In the genomic region with DNA sequence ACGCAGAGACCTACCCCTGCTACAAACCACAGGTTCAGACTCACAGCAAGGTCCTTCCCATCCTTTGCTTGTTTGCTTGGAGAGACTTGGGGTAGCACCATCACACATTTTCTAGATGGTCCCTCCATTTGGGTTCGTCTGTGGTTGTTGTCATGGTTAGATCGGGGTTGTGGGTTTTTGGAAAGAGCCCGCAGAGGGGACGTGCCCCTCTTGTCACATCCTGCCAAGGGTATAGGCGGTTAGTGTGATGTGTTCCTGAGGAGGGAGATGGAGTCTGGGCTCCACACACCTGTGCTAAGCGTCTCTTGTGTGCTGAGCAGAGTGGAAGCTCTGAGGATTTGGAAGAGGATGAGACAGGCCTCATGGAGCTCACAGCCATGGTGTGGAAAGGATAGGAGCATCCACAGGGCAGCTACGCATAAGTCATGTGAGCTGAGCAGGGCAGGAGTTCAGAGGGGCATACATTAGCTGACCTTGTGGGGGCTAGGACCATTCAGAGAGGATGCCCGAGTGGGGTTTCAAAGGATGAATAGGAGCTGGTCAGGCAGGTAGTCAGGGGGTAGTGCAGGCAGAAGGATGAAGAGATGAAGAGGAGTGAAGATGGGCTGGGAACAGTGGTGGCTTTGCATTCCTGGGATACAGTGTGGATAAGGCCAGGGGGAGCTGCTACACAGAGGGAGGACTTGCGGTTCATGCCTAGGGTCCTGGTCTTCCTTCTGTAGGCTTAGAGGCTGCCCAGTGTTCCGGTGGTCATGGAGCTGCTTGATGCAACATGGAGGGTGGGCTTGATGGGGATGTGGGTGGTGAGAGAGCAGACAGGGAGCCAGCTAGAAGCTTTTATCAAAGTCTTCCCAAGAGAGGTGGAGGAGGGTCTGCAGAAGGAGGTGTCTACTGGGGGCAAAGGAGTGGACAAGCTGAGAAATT, we compare ENCODE assay signal across 19 cellular contexts.
DNase-seq lines count a peak whose midpoint lies in the region; ATAC-seq and TF ChIP-seq lines count a peak whose summit lies in the region.
"Had no signal": no experiment of that assay in that cellular context is flagged by ENCODE, and none has a peak within 500 bp of the region (broad histone marks: within the 10 kb centered on the region; RNA-seq: fewer than 3 reads in every experiment).

No MANE protein-coding gene starts in this region.

- intact Hi-C loops in left ventricle myocardium inferior (cut with micrococcal nuclease) (no loop called here), left ventricle myocardium superior (cut with micrococcal nuclease) (no loop called here), colonic mucosa (cut with DNase I) (no loop called here)

- no peak overlapping the region for H2BK120ac ChIP-seq in trophoblast cell (ENCODE audit: insufficient read depth, low read length, poor library complexity)

- H3K9ac ChIP-seq in trophoblast cell (ENCODE audit: low read length) (no peak overlapping the region), colonic mucosa (ENCODE audit: low read depth in 2 of 2, low read length in 2 of 2) (no peak overlapping the region)
- H3K9ac ChIP-seq: BLaER1 had no signal

- no peak overlapping the region for H3K4me3 ChIP-seq in left ventricle myocardium inferior
- peak overlapping the region; percentile 2 for H3K4me3 ChIP-seq in trophoblast cell (ENCODE audit: low read depth, low read length)
- H3K4me3 ChIP-seq in colonic mucosa, result no peak overlapping the region
- H3K4me3 ChIP-seq: BLaER1, GM12878, GM23338 had no signal

- TF ChIP-seq CTCF in left ventricle myocardium inferior (IDR thresholded peaks at IDR 0.05; ENCODE audit: borderline replicate concordance) (no peak), colonic mucosa (IDR thresholded peaks at IDR 0.05) (no peak)

- H3K23ac ChIP-seq in trophoblast cell (ENCODE audit: low read length), result no peak overlapping the region

- no peaks in the 10 kb centered on the region for H3K36me3 ChIP-seq in left ventricle myocardium inferior
- H3K36me3 ChIP-seq in trophoblast cell (ENCODE audit: control insufficient read depth in 1 of 2, insufficient read depth in 2 of 2, low read length in 2 of 2), result no peaks in the 10 kb centered on the region
- H3K36me3 ChIP-seq in colonic mucosa, result no peaks in the 10 kb centered on the region
- H3K36me3 ChIP-seq: BLaER1 had no signal

- no peaks in the 10 kb centered on the region for H3K27me3 ChIP-seq in left ventricle myocardium inferior (ENCODE audit: low read depth)
- H3K27me3 ChIP-seq in trophoblast cell (ENCODE audit: insufficient read depth, low read length), result no peaks in the 10 kb centered on the region
- no peaks in the 10 kb centered on the region for H3K27me3 ChIP-seq in colonic mucosa
- H3K27me3 ChIP-seq: BLaER1 had no signal

- H2AK5ac ChIP-seq in trophoblast cell (ENCODE audit: low read length), result no peak overlapping the region

- no peak for ATAC-seq in left ventricle myocardium superior
- ATAC-seq: GM12878, GM23338 had no signal

- H2BK5ac ChIP-seq in trophoblast cell (ENCODE audit: low read depth, low read length, poor library complexity), result no peak overlapping the region

- H3K9me3 ChIP-seq in left ventricle myocardium inferior (replicated peaks) (no peaks in the 10 kb centered on the region), trophoblast cell (ENCODE audit: insufficient read depth, low read depth, low read length) (peaks cover 3% of the 10 kb centered on the region), colonic mucosa (no peaks in the 10 kb centered on the region)
- H3K9me3 ChIP-seq: BLaER1 had no signal

- H4K8ac ChIP-seq in trophoblast cell (ENCODE audit: low read depth, low read length), result no peak overlapping the region

- peak overlapping the region; percentile 60 for H3K27ac ChIP-seq in left ventricle myocardium inferior (replicated peaks)
- H3K27ac ChIP-seq in trophoblast cell (ENCODE audit: low read depth, low read length), result no peak overlapping the region
- no peak overlapping the region for H3K27ac ChIP-seq in colonic mucosa
- H3K27ac ChIP-seq: BLaER1 had no signal

- no peak overlapping the region for H3K4me2 ChIP-seq in trophoblast cell (ENCODE audit: low read length)
- H3K4me2 ChIP-seq: BLaER1, GM23338 had no signal

- no peak overlapping the region for H4K91ac ChIP-seq in trophoblast cell (ENCODE audit: low read depth, low read length)

- H3K79me2 ChIP-seq in trophoblast cell (ENCODE audit: control insufficient read depth, insufficient read depth, low read length, poor library complexity), result no peaks in the 10 kb centered on the region

- no peak overlapping the region for H2AFZ ChIP-seq in trophoblast cell (ENCODE audit: insufficient read depth, low read length, poor library complexity)
- H2AFZ ChIP-seq: GM23338 had no signal

- no peak overlapping the region for H3K14ac ChIP-seq in trophoblast cell (ENCODE audit: low read length)

- no peak overlapping the region for H4K12ac ChIP-seq in trophoblast cell (ENCODE audit: low read depth, low read length)

- H3K4ac ChIP-seq in trophoblast cell (ENCODE audit: low read depth, low read length), result no peak overlapping the region

- DNase-seq in left ventricle myocardium inferior (no peak), left ventricle myocardium superior (no peak), islet precursor cell (peak; percentile 35), trophoblast cell (no peak), NCI-H82 (lab: John Stamatoyannopoulos, UW) (no peak), colonic mucosa (no peak), DMS 273 treated with DMSO at 0.1 percent for 48 hours (lab: John Stamatoyannopoulos, UW) (no peak)
- no peak for DNase-seq in activated CD4-positive, alpha-beta T cell treated with anti-CD3 and anti-CD28 coated beads, Interleukin-2, amount 50 U/mL, for 1 hour
- DNase-seq: CD8-positive, alpha-beta memory T cell; GDM1; HFFc6; KBM-7; NCI-H1436; NCI-H2029 treated with DMSO at 0.1 percent for 48 hours; NCI-H2171 treated with DMSO at 0.1 percent for 48 hours; NCI-H510A treated with DMSO at 0.1 percent for 48 hours had no signal

- no peaks in the 10 kb centered on the region for H3K79me1 ChIP-seq in trophoblast cell (ENCODE audit: low read length)

- peaks cover 28% of the 10 kb centered on the region for H3K4me1 ChIP-seq in left ventricle myocardium inferior
- peaks cover 2 to 7% of the 10 kb centered on the region in 2 experiments for H3K4me1 ChIP-seq in trophoblast cell (ENCODE audit: control insufficient read depth in 1 of 2, insufficient read depth in 2 of 2, low read length in 2 of 2)
- no peaks in the 10 kb centered on the region for H3K4me1 ChIP-seq in colonic mucosa

- WGBS in trophoblast cell (ENCODE audit: extremely low coverage, insufficient coverage, insufficient read length), result no CpG with 5 or more reads among the region's 11 CpGs

- no peak overlapping the region for H3K18ac ChIP-seq in trophoblast cell (ENCODE audit: low read length)

- H2BK12ac ChIP-seq in trophoblast cell (ENCODE audit: low read length), result no peak overlapping the region
